In genomic region chr11:92436026-92436425, GRCh38 we compare ENCODE assay signal across 36 cellular contexts.
"Had no signal": no experiment of that assay in that cellular context is flagged by ENCODE, and none has a peak within 500 bp of the region (broad histone marks: within the 10 kb centered on the region; RNA-seq: fewer than 3 reads in every experiment).

No MANE protein-coding gene starts in this region.

- H3K27me3 ChIP-seq: ascending aorta, cardiac muscle cell had no signal

- H3K4me1 ChIP-seq: ascending aorta had no signal

- H3K4me1 Mint-ChIP-seq: activated B cell treated with CpG ODN at 0.5 μM for 24 hours; activated CD4-positive, alpha-beta T cell treated with anti-CD3 and anti-CD28 coated beads, Interleukin-2, amount 10 ng/mL, durations not matched to agents 24 days and 14 days; activated naive CD4-positive, alpha-beta T cell treated with anti-CD3 and anti-CD28 coated beads, Interleukin-2, amount 10 ng/mL, durations not matched to agents 7 days and 5 days; activated naive CD4-positive, alpha-beta T cell treated with anti-CD3 and anti-CD28 coated beads, Interleukin-2, amount 50 U/mL, for 24 hours; activated naive CD8-positive, alpha-beta T cell treated with anti-CD3 and anti-CD28 coated beads, Interleukin-2, amount 10 ng/mL, durations not matched to agents 7 days and 5 days; activated naive CD8-positive, alpha-beta T cell treated with anti-CD3 and anti-CD28 coated beads, Interleukin-2, amount 50 U/mL, for 24 hours; central memory CD8-positive, alpha-beta T cell had no signal

- H3K4me3 Mint-ChIP-seq: activated B cell treated with CpG ODN at 0.5 μM for 24 hours; activated CD4-positive, alpha-beta memory T cell treated with anti-CD3 and anti-CD28 coated beads for 36 hours; activated CD4-positive, alpha-beta T cell treated with anti-CD3 and anti-CD28 coated beads, Interleukin-2, amount 10 ng/mL, durations not matched to agents 24 days and 14 days; activated CD8-positive, alpha-beta T cell treated with anti-CD3 and anti-CD28 coated beads for 36 hours; activated naive CD4-positive, alpha-beta T cell treated with anti-CD3 and anti-CD28 coated beads, Interleukin-2, amount 10 ng/mL, durations not matched to agents 7 days and 5 days; activated naive CD4-positive, alpha-beta T cell treated with anti-CD3 and anti-CD28 coated beads, Interleukin-2, amount 50 U/mL, for 24 hours; activated naive CD8-positive, alpha-beta T cell; activated naive CD8-positive, alpha-beta T cell treated with anti-CD3 and anti-CD28 coated beads, Interleukin-2, amount 10 ng/mL, durations not matched to agents 7 days and 5 days; activated naive CD8-positive, alpha-beta T cell treated with anti-CD3 and anti-CD28 coated beads, Interleukin-2, amount 50 U/mL, for 24 hours; activated T-cell treated with anti-CD3 and anti-CD28 coated beads, Interleukin-2, amount 50 U/mL, for 4 hours; activated T-cell treated with anti-CD3 and anti-CD28 coated beads, Interleukin-2, amount 50 U/mL, for 72 hours; activated T-helper 1 cell treated with anti-CD3 and anti-CD28 coated beads, Interleukin-12 subunit alpha, Interleukin-12 subunit beta, Interleukin-2, Interleukin-4 antibody, amounts not matched to agents 30 ng/mL and 10 ng/mL and 1 ng/mL, durations not matched to agents 14 hours and 24 hours and 36 hours; brain; central memory CD8-positive, alpha-beta T cell; T-helper 1 cell treated with Interleukin-12 subunit alpha and Interleukin-12 subunit beta and Interleukin-4 antibody, amounts not matched to agents 30 μg/mL and 1 μg/mL, for 36 hours; T-helper 2 cell treated with Interferon-gamma antibody and Interleukin-4, amounts not matched to agents 5 μg/mL and 100 μg/mL, for 36 hours had no signal

- H3K36me3 Mint-ChIP-seq: activated CD4-positive, alpha-beta memory T cell treated with anti-CD3 and anti-CD28 coated beads for 36 hours; activated naive CD4-positive, alpha-beta T cell treated with anti-CD3 and anti-CD28 coated beads, Interleukin-2, amount 10 ng/mL, durations not matched to agents 7 days and 5 days; activated naive CD4-positive, alpha-beta T cell treated with anti-CD3 and anti-CD28 coated beads, Interleukin-2, amount 50 U/mL, for 24 hours; activated naive CD8-positive, alpha-beta T cell; activated naive CD8-positive, alpha-beta T cell treated with anti-CD3 and anti-CD28 coated beads, Interleukin-2, amount 10 ng/mL, durations not matched to agents 7 days and 5 days; brain had no signal

- H3K9me3 ChIP-seq: ascending aorta had no signal

- H3K27ac ChIP-seq: ascending aorta, cardiac muscle cell, VCaP had no signal

- H3K4me3 ChIP-seq: ascending aorta, cardiac muscle cell had no signal

- H3K36me3 ChIP-seq: ascending aorta, cardiac muscle cell had no signal

- ATAC-seq: activated CD8-positive, alpha-beta T cell treated with anti-CD3 and anti-CD28 coated beads for 36 hours; activated naive CD8-positive, alpha-beta T cell treated with anti-CD3 and anti-CD28 coated beads, Interleukin-2, amount 50 U/mL, for 24 hours; activated T-cell treated with anti-CD3 and anti-CD28 coated beads, Interleukin-2, amount 50 U/mL, for 4 hours; activated T-cell treated with anti-CD3 and anti-CD28 coated beads, Interleukin-2, amount 50 U/mL, for 72 hours had no signal

- H3K27me3 Mint-ChIP-seq: activated B cell treated with CpG ODN at 0.5 μM for 24 hours; activated CD4-positive, alpha-beta memory T cell treated with anti-CD3 and anti-CD28 coated beads for 36 hours; activated CD4-positive, alpha-beta T cell treated with anti-CD3 and anti-CD28 coated beads, Interleukin-2, amount 10 ng/mL, durations not matched to agents 24 days and 14 days; activated CD8-positive, alpha-beta T cell treated with anti-CD3 and anti-CD28 coated beads for 36 hours; activated naive CD4-positive, alpha-beta T cell treated with anti-CD3 and anti-CD28 coated beads, Interleukin-2, amount 10 ng/mL, durations not matched to agents 7 days and 5 days; activated naive CD4-positive, alpha-beta T cell treated with anti-CD3 and anti-CD28 coated beads, Interleukin-2, amount 50 U/mL, for 24 hours; activated naive CD8-positive, alpha-beta T cell; activated naive CD8-positive, alpha-beta T cell treated with anti-CD3 and anti-CD28 coated beads, Interleukin-2, amount 10 ng/mL, durations not matched to agents 7 days and 5 days; activated naive CD8-positive, alpha-beta T cell treated with anti-CD3 and anti-CD28 coated beads, Interleukin-2, amount 50 U/mL, for 24 hours; brain; central memory CD8-positive, alpha-beta T cell had no signal

- H3K27ac Mint-ChIP-seq: activated B cell treated with CpG ODN at 0.5 μM for 24 hours; activated CD4-positive, alpha-beta memory T cell treated with anti-CD3 and anti-CD28 coated beads for 36 hours; activated CD4-positive, alpha-beta T cell treated with anti-CD3 and anti-CD28 coated beads, Interleukin-2, amount 10 ng/mL, durations not matched to agents 24 days and 14 days; activated CD8-positive, alpha-beta T cell treated with anti-CD3 and anti-CD28 coated beads for 36 hours; activated naive CD4-positive, alpha-beta T cell treated with anti-CD3 and anti-CD28 coated beads, Interleukin-2, amount 10 ng/mL, durations not matched to agents 7 days and 5 days; activated naive CD4-positive, alpha-beta T cell treated with anti-CD3 and anti-CD28 coated beads, Interleukin-2, amount 50 U/mL, for 24 hours; activated naive CD8-positive, alpha-beta T cell; activated naive CD8-positive, alpha-beta T cell treated with anti-CD3 and anti-CD28 coated beads, Interleukin-2, amount 10 ng/mL, durations not matched to agents 7 days and 5 days; activated naive CD8-positive, alpha-beta T cell treated with anti-CD3 and anti-CD28 coated beads, Interleukin-2, amount 50 U/mL, for 24 hours; activated T-cell treated with anti-CD3 and anti-CD28 coated beads, Interleukin-2, amount 50 U/mL, for 72 hours; activated T-helper 1 cell treated with anti-CD3 and anti-CD28 coated beads, Interleukin-12 subunit alpha, Interleukin-12 subunit beta, Interleukin-2, Interleukin-4 antibody, amounts not matched to agents 30 ng/mL and 10 ng/mL and 1 ng/mL, durations not matched to agents 14 hours and 24 hours and 36 hours; activated T-helper 2 cell treated with anti-CD3 and anti-CD28 coated beads, Interferon-gamma antibody, Interleukin-2, Interleukin-4, amounts not matched to agents 10 μg/mL and 5 μg/mL and 100 μg/mL, durations not matched to agents 14 hours and 24 hours and 36 hours; T-helper 1 cell treated with Interleukin-12 subunit alpha and Interleukin-12 subunit beta and Interleukin-4 antibody, amounts not matched to agents 30 μg/mL and 1 μg/mL, for 36 hours; T-helper 2 cell treated with Interferon-gamma antibody and Interleukin-4, amounts not matched to agents 5 μg/mL and 100 μg/mL, for 36 hours had no signal

- H3K9me3 Mint-ChIP-seq: activated B cell treated with CpG ODN at 0.5 μM for 24 hours; activated CD4-positive, alpha-beta memory T cell treated with anti-CD3 and anti-CD28 coated beads for 36 hours; activated CD4-positive, alpha-beta T cell treated with anti-CD3 and anti-CD28 coated beads, Interleukin-2, amount 10 ng/mL, durations not matched to agents 24 days and 14 days; activated CD8-positive, alpha-beta T cell treated with anti-CD3 and anti-CD28 coated beads for 36 hours; activated naive CD4-positive, alpha-beta T cell treated with anti-CD3 and anti-CD28 coated beads, Interleukin-2, amount 50 U/mL, for 24 hours; activated naive CD8-positive, alpha-beta T cell treated with anti-CD3 and anti-CD28 coated beads, Interleukin-2, amount 10 ng/mL, durations not matched to agents 7 days and 5 days; activated naive CD8-positive, alpha-beta T cell treated with anti-CD3 and anti-CD28 coated beads, Interleukin-2, amount 50 U/mL, for 24 hours; activated T-cell treated with anti-CD3 and anti-CD28 coated beads, Interleukin-2, amount 50 U/mL, for 4 hours; activated T-helper 1 cell treated with anti-CD3 and anti-CD28 coated beads, Interleukin-12 subunit alpha, Interleukin-12 subunit beta, Interleukin-2, Interleukin-4 antibody, amounts not matched to agents 30 ng/mL and 10 ng/mL and 1 ng/mL, durations not matched to agents 14 hours and 24 hours and 36 hours; activated T-helper 2 cell treated with anti-CD3 and anti-CD28 coated beads, Interferon-gamma antibody, Interleukin-2, Interleukin-4, amounts not matched to agents 10 μg/mL and 5 μg/mL and 100 μg/mL, durations not matched to agents 14 hours and 24 hours and 36 hours; T-helper 1 cell treated with Interleukin-12 subunit alpha and Interleukin-12 subunit beta and Interleukin-4 antibody, amounts not matched to agents 30 μg/mL and 1 μg/mL, for 36 hours; T-helper 2 cell treated with Interferon-gamma antibody and Interleukin-4, amounts not matched to agents 5 μg/mL and 100 μg/mL, for 36 hours had no signal

- DNase-seq: activated B cell treated with CpG ODN at 0.5 μM for 24 hours; activated CD4-positive, alpha-beta memory T cell treated with anti-CD3 and anti-CD28 coated beads for 36 hours; activated CD4-positive, alpha-beta T cell treated with anti-CD3 and anti-CD28 coated beads for 4 hours; activated CD4-positive, alpha-beta T cell treated with anti-CD3 and anti-CD28 coated beads, Interleukin-2, amount 10 ng/mL, durations not matched to agents 24 days and 14 days; activated CD4-positive, alpha-beta T cell treated with anti-CD3 and anti-CD28 coated beads, Interleukin-2, amount 50 U/mL, for 1 hour; activated CD4-positive, alpha-beta T cell treated with anti-CD3 and anti-CD28 coated beads, Interleukin-2, amount 50 U/mL, for 4 hours; activated CD4-positive, CD25-positive, alpha-beta regulatory T cell treated with anti-CD3 and anti-CD28 coated beads, Interleukin-2, amount 50 U/mL, for 72 hours; activated CD8-positive, alpha-beta memory T cell treated with anti-CD3 and anti-CD28 coated beads, Interleukin-2, amount 50 U/mL, for 4 hours; activated CD8-positive, alpha-beta T cell treated with anti-CD3 and anti-CD28 coated beads for 36 hours; activated effector memory CD4-positive, alpha-beta T cell treated with Interleukin-2 at 50 U/mL for 16 hours; activated gamma-delta T cell; activated naive CD4-positive, alpha-beta T cell treated with anti-CD3 and anti-CD28 coated beads, Interleukin-2, amount 10 ng/mL, durations not matched to agents 7 days and 5 days; activated naive CD4-positive, alpha-beta T cell treated with Interleukin-2 at 50 U/mL for 16 hours; activated naive CD8-positive, alpha-beta T cell treated with anti-CD3 and anti-CD28 coated beads, Interleukin-2, amount 10 ng/mL, durations not matched to agents 7 days and 5 days; activated naive CD8-positive, alpha-beta T cell treated with anti-CD3 and anti-CD28 coated beads, Interleukin-2, amount 50 U/mL, for 24 hours; activated T-cell treated with anti-CD3 and anti-CD28 coated beads for 4 hours; activated T-cell treated with anti-CD3 and anti-CD28 coated beads, Interleukin-2, amount 50 U/mL, for 1 hour; activated T-cell treated with anti-CD3 and anti-CD28 coated beads, Interleukin-2, amount 50 U/mL, for 4 hours; activated T-cell treated with anti-CD3 and anti-CD28 coated beads, Interleukin-2, amount 50 U/mL, for 72 hours; amygdala; anterior cingulate cortex; cerebellar nuclear complex; T-helper 1 cell; T-helper 2 cell; T-helper 9 cell had no signal
